In the genomic region with DNA sequence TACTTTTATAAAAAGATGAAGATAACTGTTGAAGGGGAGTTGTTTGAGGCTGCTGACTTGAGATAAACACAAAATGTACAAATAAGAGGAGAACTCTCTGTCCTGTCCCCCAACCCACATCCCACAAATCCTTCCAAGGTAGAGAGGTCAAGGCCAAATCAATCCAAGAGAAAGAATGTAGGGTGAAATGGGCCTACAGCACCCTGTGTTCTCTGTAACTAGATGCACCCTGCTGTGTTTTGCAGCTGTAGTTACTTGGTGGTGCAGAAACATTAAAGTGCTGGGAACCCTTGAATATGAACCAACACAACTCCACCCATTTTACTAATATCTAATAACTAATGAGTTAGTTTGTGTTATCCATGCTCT, we compare ENCODE assay signal across 16 cellular contexts.
"Had no signal": no experiment of that assay in that cellular context is flagged by ENCODE, and none has a peak within 500 bp of the region (broad histone marks: within the 10 kb centered on the region; RNA-seq: fewer than 3 reads in every experiment).

No MANE protein-coding gene starts in this region.

- DNase-seq: activated CD4-positive, alpha-beta T cell treated with anti-CD3 and anti-CD28 coated beads, Interleukin-2, amount 50 U/mL, for 4 hours; activated effector memory CD4-positive, alpha-beta T cell treated with Interleukin-2 at 50 U/mL for 16 hours; activated T-cell treated with anti-CD3 and anti-CD28 coated beads, Interleukin-2, amount 50 U/mL, for 1 hour; amygdala; esophagus squamous epithelium; glutamatergic neuron; lower lobe of right lung; naive thymus-derived CD8-positive, alpha-beta T cell; ovary; stimulated activated CD4-positive, alpha-beta T cell treated with anti-CD3 and anti-CD28 coated beads, Interleukin-15, amount 100 ng/mL, for 24 hours; stimulated activated CD4-positive, alpha-beta T cell treated with anti-CD3 and anti-CD28 coated beads, Interleukin-4, amount 100 ng/mL, for 24 hours; stimulated activated naive CD8-positive, alpha-beta T cell treated with anti-CD3 and anti-CD28 coated beads, Interleukin-15, amount 100 ng/mL, for 72 hours; T-helper 2 cell had no signal

- H3K27me3 ChIP-seq: ovary had no signal

- H3K9me3 ChIP-seq: esophagus squamous epithelium, lower lobe of right lung, ovary, thoracic aorta had no signal

- H3K4me3 ChIP-seq: esophagus squamous epithelium, lower lobe of right lung, ovary had no signal

- ATAC-seq: activated CD4-positive, CD25-positive, alpha-beta regulatory T cell treated with anti-CD3 and anti-CD28 coated beads, Interleukin-2, amount 50 U/mL, for 24 hours; activated naive CD4-positive, alpha-beta T cell treated with anti-CD3 and anti-CD28 coated beads, Interleukin-2, amount 50 U/mL, for 72 hours; lower lobe of right lung; naive thymus-derived CD8-positive, alpha-beta T cell; stimulated activated naive CD8-positive, alpha-beta T cell treated with anti-CD3 and anti-CD28 coated beads, Interleukin-15, amount 100 ng/mL, for 72 hours had no signal

- H3K27ac ChIP-seq: lower lobe of right lung had no signal

- H3K36me3 ChIP-seq: esophagus squamous epithelium, lower lobe of right lung, ovary, thoracic aorta had no signal
